ENCODE assay signal across 22 cellular contexts in genomic region chr2:45236268-45236667, GRCh38.
"Had no signal": no experiment of that assay in that cellular context is flagged by ENCODE, and none has a peak within 500 bp of the region (broad histone marks: within the 10 kb centered on the region; RNA-seq: fewer than 3 reads in every experiment).

No MANE protein-coding gene starts in this region.

- H3K9me3 Mint-ChIP-seq: activated CD4-positive, alpha-beta memory T cell treated with anti-CD3 and anti-CD28 coated beads, Interleukin-2, amount 10 ng/mL, durations not matched to agents 7 days and 5 days; activated CD4-positive, alpha-beta T cell treated with anti-CD3 and anti-CD28 coated beads, Interleukin-2, amount 10 ng/mL, durations not matched to agents 7 days and 5 days; activated naive CD4-positive, alpha-beta T cell treated with anti-CD3 and anti-CD28 coated beads, Interleukin-2, amount 50 U/mL, for 24 hours; activated T-cell treated with anti-CD3 and anti-CD28 coated beads, Interleukin-2, amount 50 U/mL, for 72 hours; activated T-helper 2 cell treated with anti-CD3 and anti-CD28 coated beads, Interferon-gamma antibody, Interleukin-2, Interleukin-4, amounts not matched to agents 10 μg/mL and 5 μg/mL and 100 μg/mL, durations not matched to agents 14 hours and 24 hours and 36 hours; central memory CD8-positive, alpha-beta T cell; T-helper 1 cell treated with Interleukin-12 subunit alpha and Interleukin-12 subunit beta and Interleukin-4 antibody, amounts not matched to agents 30 μg/mL and 1 μg/mL, for 36 hours had no signal

- H3K36me3 Mint-ChIP-seq: activated naive CD4-positive, alpha-beta T cell treated with anti-CD3 and anti-CD28 coated beads, Interleukin-2, amount 50 U/mL, for 24 hours; brain; WTC11 had no signal

- H3K27me3 ChIP-seq: ascending aorta had no signal

- H3K27ac ChIP-seq: ascending aorta had no signal

- H3K36me3 ChIP-seq: ascending aorta had no signal

- H3K27ac Mint-ChIP-seq: activated CD4-positive, alpha-beta memory T cell treated with anti-CD3 and anti-CD28 coated beads, Interleukin-2, amount 10 ng/mL, durations not matched to agents 7 days and 5 days; activated CD4-positive, alpha-beta T cell treated with anti-CD3 and anti-CD28 coated beads, Interleukin-2, amount 10 ng/mL, durations not matched to agents 7 days and 5 days; activated naive CD4-positive, alpha-beta T cell treated with anti-CD3 and anti-CD28 coated beads, Interleukin-2, amount 50 U/mL, for 24 hours; activated T-cell treated with anti-CD3 and anti-CD28 coated beads, Interleukin-2, amount 50 U/mL, for 72 hours; activated T-helper 2 cell treated with anti-CD3 and anti-CD28 coated beads, Interferon-gamma antibody, Interleukin-2, Interleukin-4, amounts not matched to agents 10 μg/mL and 5 μg/mL and 100 μg/mL, durations not matched to agents 14 hours and 24 hours and 36 hours; T-helper 1 cell treated with Interleukin-12 subunit alpha and Interleukin-12 subunit beta and Interleukin-4 antibody, amounts not matched to agents 30 μg/mL and 1 μg/mL, for 36 hours; WTC11 had no signal

- H3K4me3 Mint-ChIP-seq: activated CD4-positive, alpha-beta memory T cell treated with anti-CD3 and anti-CD28 coated beads, Interleukin-2, amount 10 ng/mL, durations not matched to agents 7 days and 5 days; activated CD4-positive, alpha-beta T cell treated with anti-CD3 and anti-CD28 coated beads, Interleukin-2, amount 10 ng/mL, durations not matched to agents 7 days and 5 days; activated naive CD4-positive, alpha-beta T cell treated with anti-CD3 and anti-CD28 coated beads, Interleukin-2, amount 50 U/mL, for 24 hours; activated T-cell treated with anti-CD3 and anti-CD28 coated beads, Interleukin-2, amount 50 U/mL, for 72 hours; brain; central memory CD8-positive, alpha-beta T cell; T-helper 1 cell treated with Interleukin-12 subunit alpha and Interleukin-12 subunit beta and Interleukin-4 antibody, amounts not matched to agents 30 μg/mL and 1 μg/mL, for 36 hours; WTC11 had no signal

- FAIRE-seq: RCC 7860 had no signal

- DNase-seq: activated CD4-positive, alpha-beta memory T cell treated with anti-CD3 and anti-CD28 coated beads, Interleukin-2, amount 10 ng/mL, durations not matched to agents 7 days and 5 days; activated CD4-positive, alpha-beta T cell treated with anti-CD3 and anti-CD28 coated beads, Interleukin-2, amount 10 ng/mL, durations not matched to agents 7 days and 5 days; activated CD4-positive, CD25-positive, alpha-beta regulatory T cell treated with anti-CD3 and anti-CD28 coated beads, Interleukin-2, amount 50 U/mL, for 72 hours; activated gamma-delta T cell treated with Interleukin-2 at 50 U/mL for 16 hours; activated T-cell treated with anti-CD3 and anti-CD28 coated beads, Interleukin-2, amount 50 U/mL, for 72 hours; Kasumi-1; KBM-7; NCI-H1105 treated with DMSO at 0.1 percent for 48 hours; NCI-H146; NCI-H187 treated with DMSO at 0.1 percent for 48 hours; NCI-H2081 treated with DMSO at 0.1 percent for 48 hours; NCI-H446; NCI-H524; SHP77 had no signal

- H3K4me3 ChIP-seq: ascending aorta had no signal

- H3K4me1 Mint-ChIP-seq: activated CD4-positive, alpha-beta T cell treated with anti-CD3 and anti-CD28 coated beads, Interleukin-2, amount 10 ng/mL, durations not matched to agents 7 days and 5 days; activated naive CD4-positive, alpha-beta T cell treated with anti-CD3 and anti-CD28 coated beads, Interleukin-2, amount 50 U/mL, for 24 hours; central memory CD8-positive, alpha-beta T cell had no signal

- ATAC-seq: activated T-cell treated with anti-CD3 and anti-CD28 coated beads, Interleukin-2, amount 50 U/mL, for 72 hours; WTC11 had no signal

- H3K9me3 ChIP-seq: ascending aorta had no signal
